In the genomic region with DNA sequence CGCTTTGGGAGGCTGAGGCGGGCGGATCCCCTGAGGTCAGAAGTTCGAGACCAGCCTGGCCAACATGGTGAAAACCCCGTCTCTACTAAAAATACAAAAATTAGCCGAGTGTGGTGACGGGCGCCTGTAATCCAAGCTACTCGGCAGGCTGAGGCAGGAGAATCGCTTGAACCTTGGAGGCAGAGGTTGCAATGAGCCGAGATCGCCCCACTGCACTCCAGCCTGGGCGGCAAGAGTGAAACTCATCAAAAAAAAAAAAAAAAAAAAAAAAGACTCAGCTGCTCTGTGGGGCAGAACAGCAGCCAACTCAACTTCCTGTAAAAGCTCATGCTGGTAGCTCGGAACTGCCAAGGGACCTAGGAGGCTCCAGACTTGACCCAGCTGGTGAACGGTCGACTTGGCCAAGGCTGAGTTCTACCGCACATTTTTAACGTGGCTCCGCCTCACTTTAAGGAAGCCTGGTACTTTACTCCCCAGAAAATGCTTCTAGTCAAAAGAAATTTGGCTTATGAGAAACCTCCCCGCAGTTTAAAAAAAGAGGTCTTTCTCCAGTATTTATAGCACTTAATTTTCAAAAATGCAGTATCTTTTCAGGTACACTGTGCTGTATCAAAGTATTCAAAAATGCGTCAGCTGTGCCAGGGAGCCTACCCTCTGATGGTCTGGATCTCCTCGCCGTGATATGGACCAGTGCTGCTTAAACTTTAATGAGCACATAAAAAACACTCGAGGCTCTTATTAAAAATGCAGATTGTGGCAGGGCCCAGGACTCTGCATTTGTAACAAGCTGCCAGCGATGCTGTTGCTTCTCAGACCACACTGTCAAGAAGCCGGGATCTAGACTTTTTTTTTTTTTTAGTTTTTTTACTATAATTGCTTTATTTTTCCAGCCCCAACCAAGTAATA, we compare ENCODE assay signal across 8 cellular contexts. TPM values are rescaled to one million over a fixed set of nuclear protein-coding genes. Genes with fewer than 3 reads are reported as not detected.
DNase-seq lines count a peak whose midpoint lies in the region; ATAC-seq and TF ChIP-seq lines count a peak whose summit lies in the region.

No MANE protein-coding gene starts in this region.

- TF ChIP-seq CTCF in GM20000 (IDR thresholded peaks at IDR 0.05; ENCODE audit: extremely low read depth, missing control alignments): no peak
- no peak for TF ChIP-seq CTCF in mesothelial cell of epicardium (IDR thresholded peaks at IDR 0.05; ENCODE audit: unreplicated experiment)
- no peak for TF ChIP-seq CTCF in upper lobe of right lung (IDR thresholded peaks at IDR 0.05)

- peaks cover 10% of the 10 kb centered on the region for H3K9me3 ChIP-seq in BLaER1
- H3K9me3 ChIP-seq in SJSA1 (replicated peaks): peaks cover 6% of the 10 kb centered on the region
- H3K9me3 ChIP-seq in effector memory CD4-positive, alpha-beta T cell (ENCODE audit: control insufficient read depth, low read length): no peaks in the 10 kb centered on the region
- no peaks in the 10 kb centered on the region for H3K9me3 ChIP-seq in upper lobe of right lung

- H3K4me3 ChIP-seq in BLaER1 (peak overlapping the region; percentile 97), SJSA1 (peak overlapping the region; percentile 84), upper lobe of right lung (peak overlapping the region; percentile 88)
- H3K4me3 ChIP-seq in effector memory CD4-positive, alpha-beta T cell (ENCODE audit: insufficient read depth, low read depth, low read length, poor library complexity, severe bottlenecking): peak overlapping the region; percentile 87

- peak overlapping the region; percentile 99 for H3K27ac ChIP-seq in BLaER1
- peak overlapping the region; percentile 31 for H3K27ac ChIP-seq in SJSA1
- peak overlapping the region; percentile 92 for H3K27ac ChIP-seq in effector memory CD4-positive, alpha-beta T cell (ENCODE audit: insufficient read depth, low read length, poor library complexity, severe bottlenecking)
- H3K27ac ChIP-seq in upper lobe of right lung: peak overlapping the region; percentile 94

- peaks cover 31% of the 10 kb centered on the region for H3K4me1 Mint-ChIP-seq in mesothelial cell of epicardium

- H3K27me3 Mint-ChIP-seq in mesothelial cell of epicardium (ENCODE audit: low read depth): peaks cover 2% of the 10 kb centered on the region

- DNase-seq in GM20000 (ENCODE audit: low spot score): peak; percentile 62
- DNase-seq in SJSA1 (ENCODE audit: low read depth in 1 of 2, low spot score in 2 of 2): peak in 1 of 2 experiments; percentile 47
- no peak for DNase-seq in effector memory CD4-positive, alpha-beta T cell
- DNase-seq in mesothelial cell of epicardium (ENCODE audit: low spot score in 2 of 2, unreplicated experiment in 2 of 2): no peak
- DNase-seq in upper lobe of right lung: no peak
- DNase-seq in NCI-H1694 treated with DMSO at 0.1 percent for 48 hours (lab: John Stamatoyannopoulos, UW): no peak
- DNase-seq in NCI-H1930 (lab: John Stamatoyannopoulos, UW): no peak

- ATAC-seq in upper lobe of right lung: no peak

- no peaks in the 10 kb centered on the region for H3K27me3 ChIP-seq in BLaER1
- no peaks in the 10 kb centered on the region for H3K27me3 ChIP-seq in SJSA1 (replicated peaks)
- H3K27me3 ChIP-seq in effector memory CD4-positive, alpha-beta T cell (replicated peaks; ENCODE audit: control insufficient read depth, insufficient read depth, low read length, poor library complexity, severe bottlenecking): no peaks in the 10 kb centered on the region
- H3K27me3 ChIP-seq in upper lobe of right lung: no peaks in the 10 kb centered on the region

- intact Hi-C loops in upper lobe of right lung (cut with DNase I): no loop called here

- H3K9me3 Mint-ChIP-seq in mesothelial cell of epicardium: peaks cover 5% of the 10 kb centered on the region

- peaks cover 34% of the 10 kb centered on the region for H4K20me1 ChIP-seq in BLaER1

- H3K4me3 Mint-ChIP-seq in mesothelial cell of epicardium: peak overlapping the region; percentile 74

- H3K4me2 ChIP-seq in BLaER1: peak overlapping the region; percentile 81

- peak overlapping the region; percentile 88 for H3K27ac Mint-ChIP-seq in mesothelial cell of epicardium

- no peaks in the 10 kb centered on the region for H3K36me3 Mint-ChIP-seq in mesothelial cell of epicardium

- H3K4me1 ChIP-seq in BLaER1: peaks cover 56% of the 10 kb centered on the region
- peaks cover 22% of the 10 kb centered on the region for H3K4me1 ChIP-seq in SJSA1 (replicated peaks)
- H3K4me1 ChIP-seq in effector memory CD4-positive, alpha-beta T cell (ENCODE audit: control insufficient read depth, insufficient read depth, low read length, poor library complexity, severe bottlenecking): peaks cover 24% of the 10 kb centered on the region
- peaks cover 33% of the 10 kb centered on the region for H3K4me1 ChIP-seq in upper lobe of right lung

- peak overlapping the region; percentile 82 for H3K9ac ChIP-seq in BLaER1

- no peaks in the 10 kb centered on the region for H3K36me3 ChIP-seq in BLaER1
- peaks cover 8% of the 10 kb centered on the region; the same call in 1 of the 2 replicates for H3K36me3 ChIP-seq in SJSA1
- H3K36me3 ChIP-seq in effector memory CD4-positive, alpha-beta T cell (ENCODE audit: control insufficient read depth, insufficient read depth, low read length): no peaks in the 10 kb centered on the region
- H3K36me3 ChIP-seq in upper lobe of right lung: no peaks in the 10 kb centered on the region

RNA-seq across cellular contexts. Expression of a gene that starts 1.2 kb away (rescaled TPM):
- total RNA-seq in SJSA1 (2014; rRNA removed; shearing (Covaris generic)): 75.9 and 115 TPM in 2 replicates
- total RNA-seq in mesothelial cell of epicardium: 70.1 to 72.3 TPM (median 72.2 TPM) in 3 replicates
- 74.6 TPM for total RNA-seq in upper lobe of right lung

RNA-seq across cellular contexts. Expression of a gene that starts 16.2 kb away (rescaled TPM):
- 68.9 and 80.2 TPM in 2 replicates for total RNA-seq in SJSA1 (2014; rRNA removed; shearing (Covaris generic))
- total RNA-seq in mesothelial cell of epicardium (44.0 to 48.6 TPM (median 48.1 TPM) in 3 replicates), upper lobe of right lung (39.4 TPM)

RNA-seq across cellular contexts. Expression of a gene that starts 16.4 kb away (rescaled TPM):
- 54.4 and 63.7 TPM in 2 replicates for total RNA-seq in SJSA1 (2014; rRNA removed; shearing (Covaris generic))
- total RNA-seq in mesothelial cell of epicardium (76.5 to 82.4 TPM (median 82.0 TPM) in 3 replicates), upper lobe of right lung (105 TPM)

RNA-seq across cellular contexts. Expression of a gene that starts 29.8 kb away (rescaled TPM):
- total RNA-seq in SJSA1 (2014; rRNA removed; shearing (Covaris generic)): not detected in 2 replicates
- total RNA-seq in mesothelial cell of epicardium: 0.43 to 0.66 TPM in 2 of 3 replicates, not detected in the other
- total RNA-seq in upper lobe of right lung: not detected

RNA-seq across cellular contexts. Expression of a gene that starts 38.1 kb away (rescaled TPM):
- total RNA-seq in SJSA1 (2014; rRNA removed; shearing (Covaris generic)): not detected in 2 replicates
- total RNA-seq in mesothelial cell of epicardium (not detected in 3 replicates), upper lobe of right lung (not detected)

Comparison
In these comparisons a context has a peak if more than half of its experiments do, and no peak if none do; other contexts are left out.
1. H3K27ac ChIP-seq: peak in every context shown above with its lines; median percentile 99 in BLaER1; 94 in upper lobe of right lung; 92 in effector memory CD4-positive, alpha-beta T cell; 31 in SJSA1.